ENCODE assay signal across 8 cellular contexts in the genomic region with DNA sequence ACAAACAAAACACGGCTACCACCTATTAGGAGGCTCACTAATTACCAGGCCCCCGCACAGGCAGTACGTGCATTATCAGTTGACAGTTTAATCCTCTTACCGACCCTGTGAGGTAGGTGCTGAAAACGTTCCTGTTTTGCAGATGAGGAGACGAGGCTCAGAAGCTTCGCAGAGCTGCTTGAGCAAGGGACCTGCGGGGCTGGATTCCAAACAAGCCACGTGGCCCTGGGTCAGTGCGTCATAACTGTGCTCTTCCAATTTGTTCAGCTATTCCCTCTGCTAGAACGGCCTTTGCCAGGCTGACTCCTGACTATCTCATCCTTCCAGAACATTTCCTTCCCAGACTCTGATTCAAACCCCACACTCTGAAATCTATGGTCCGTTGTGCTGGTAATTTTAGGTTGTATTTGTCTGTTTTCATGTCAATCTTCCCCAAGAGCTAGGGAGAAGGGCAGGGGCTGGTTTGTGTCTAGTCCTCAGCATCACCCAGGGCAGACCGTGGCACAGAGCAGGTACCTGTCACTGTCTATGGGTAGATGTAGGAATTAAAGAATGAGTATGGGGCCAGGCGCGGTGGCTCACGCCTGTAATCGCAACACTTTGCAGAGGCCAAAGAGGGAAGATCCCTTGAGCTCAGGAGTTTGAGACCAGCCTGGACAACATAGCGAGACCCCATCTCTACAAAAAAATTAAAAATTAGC. TPM values are rescaled to one million over a fixed set of nuclear protein-coding genes. Genes with fewer than 3 reads are reported as not detected.
DNase-seq lines count a peak whose midpoint lies in the region; ATAC-seq, FAIRE-seq and TF ChIP-seq lines count a peak whose summit lies in the region.

No MANE protein-coding gene starts in this region.

- TF ChIP-seq EP300 in HepG2 (IDR thresholded peaks at IDR 0.05; ENCODE audit: low read depth in 2 of 2, low read length in 2 of 2) (no peak), HepG2 (CRISPR knock-in tag; IDR thresholded peaks at IDR 0.05; ENCODE audit: borderline replicate concordance) (no peak)

- intact Hi-C loops in HepG2 (cut with micrococcal nuclease; ENCODE audit: unreplicated experiment), result no loop called here

- no peak for TF ChIP-seq POLR2A in HepG2 (IDR thresholded peaks at IDR 0.05; ENCODE audit: insufficient read depth in 1 of 2, low read depth in 2 of 2, low read length in 2 of 2)

- no peak overlapping the region for H2AFZ ChIP-seq in HepG2 (ENCODE audit: low read length)

- H3K4me1 ChIP-seq in HepG2 (ENCODE audit: insufficient read depth, low read length) (peaks cover 24% of the 10 kb centered on the region), stomach smooth muscle (ENCODE audit: control insufficient read depth, insufficient read depth, low read length) (peaks cover 66% of the 10 kb centered on the region)

- in situ Hi-C loops in HepG2 (cut with HindIII; ENCODE audit: extremely low pct_ligation_motif_present, low pct_unique_long_range_greater_than_20kb), result no loop called here

- TF ChIP-seq RAD21 in HepG2 (CRISPR knock-in tag; IDR thresholded peaks at IDR 0.05), result no peak

- no peak for DNase-seq in HTR-8/SVneo (ENCODE audit: insufficient read length, low spot score)
- DNase-seq in cardiac fibroblast (ENCODE audit: low read depth in 2 of 2), result peak; percentile 95 to 97
- DNase-seq in HepG2 (ENCODE audit: low spot score), result no peak
- no peak for DNase-seq in GM20000 (ENCODE audit: low spot score)
- no peak for DNase-seq in NCI-H1105 (lab: John Stamatoyannopoulos, UW)

- BruUV-seq in HepG2 (replicated peaks; lab: Mats Ljungman, UMichigan), result no TSS peak

- H3K79me2 ChIP-seq in HepG2 (ENCODE audit: insufficient read depth, low read length), result peaks cover 7% of the 10 kb centered on the region

- TF ChIP-seq CTCF in cardiac fibroblast (IDR thresholded peaks at IDR 0.05; ENCODE audit: low read depth, low read length), result no peak
- no peak for TF ChIP-seq CTCF in HepG2 (CRISPR knock-in tag; IDR thresholded peaks at IDR 0.05)
- TF ChIP-seq CTCF in GM20000 (IDR thresholded peaks at IDR 0.05; ENCODE audit: extremely low read depth, missing control alignments), result no peak

- H3K27ac ChIP-seq in HepG2 (ENCODE audit: extremely low read length, insufficient read depth, low read length) (no peak overlapping the region), stomach smooth muscle (ENCODE audit: low read length) (peak overlapping the region; percentile 98)

- H3K36me3 ChIP-seq in HepG2 (replicated peaks in 1 of 2; ENCODE audit: control insufficient read depth in 1 of 2, insufficient read depth in 2 of 2, low read length in 2 of 2), result 0 out of 5 replicates have a peak, but pooled peaks cover 0 to 2% of the 10 kb centered on the region in 2 experiments
- peaks cover 2 to 4% of the 10 kb centered on the region in 2 donors for H3K36me3 ChIP-seq in stomach smooth muscle (ENCODE audit: control insufficient read depth in 2 of 2, insufficient read depth in 2 of 2, low read length in 2 of 2)

- H3K9me3 ChIP-seq in HepG2 (ENCODE audit: low read length) (no peaks in the 10 kb centered on the region; the same call in 1 of the 2 replicates), stomach smooth muscle (ENCODE audit: control insufficient read depth in 2 of 2, low read length in 2 of 2) (peaks cover 0 to 3% of the 10 kb centered on the region in 2 donors)

- FAIRE-seq in HTR-8/SVneo (lab: Jason Lieb, UNC) (peak; percentile 23), HepG2 (lab: Jason Lieb, UNC) (no peak)

- H3K27me3 ChIP-seq in HepG2 (ENCODE audit: control insufficient read depth in 1 of 2, insufficient read depth in 2 of 2, low read length in 2 of 2) (no peaks in the 10 kb centered on the region), stomach smooth muscle (ENCODE audit: control insufficient read depth in 1 of 2, insufficient read depth in 2 of 2, low read length in 2 of 2) (no peaks in the 10 kb centered on the region)

- ATAC-seq in HepG2, result no peak
- no peak for ATAC-seq in GM18868 (IDR thresholded peaks at IDR 0.05; ENCODE audit: unreplicated experiment)
- ATAC-seq in HG03108 (IDR thresholded peaks at IDR 0.05; ENCODE audit: unreplicated experiment), result no peak

- H3K4me2 ChIP-seq in HepG2 (ENCODE audit: low read depth, low read length), result no peak overlapping the region

- 90% methylated on average over 18 of the region's 18 CpGs for WGBS in HepG2 (ENCODE audit: low lambda C conversion rate)

- POLR2A ChIA-PET in HepG2 (lab: Yijun Ruan, JAX), result interaction anchor here (0.6 kb wide), 1 partner anchor 11 kb away, joined by 3 read pairs; no protein-coding TSS in a partner anchor

- H3K9ac ChIP-seq in HepG2 (ENCODE audit: insufficient read depth, low read depth, low read length), result no peak overlapping the region
- H3K9ac ChIP-seq in stomach smooth muscle (ENCODE audit: low read length in 2 of 2), result peak overlapping the region; percentile 66 to 76

- H4K20me1 ChIP-seq in HepG2 (ENCODE audit: insufficient read depth, low read length), result peaks cover 5% of the 10 kb centered on the region; the same call in 1 of the 2 replicates

- CTCF ChIA-PET in HepG2 (lab: Yijun Ruan, JAX; ENCODE audit: low intra/inter-chr PET ratio, low total read pairs), result no interaction called here

- H3K4me3 ChIP-seq in cardiac fibroblast (replicated peaks in 1 of 2; ENCODE audit: low read depth in 2 of 2, low read length in 2 of 2) (no peak overlapping the region), HepG2 (replicated peaks in 1 of 3; ENCODE audit: insufficient read depth in 1 of 3, low read depth in 2 of 3, low read length in 3 of 3) (no peak overlapping the region), stomach smooth muscle (ENCODE audit: low read length in 2 of 2) (peak overlapping the region in 1 of 2 donors; percentile 29)

TF ChIP-seq in HepG2, 621 proteins besides CTCF, POLR2A, EP300 and RAD21 (continues in another document):
- TF ChIP-seq RFXAP (CRISPR knock-in tag; IDR thresholded peaks at IDR 0.05; ENCODE audit: borderline replicate concordance) (0 out of 2 replicates have a peak, but pooled peaks have one; percentile 9), RBM22 (optimal IDR thresholded peaks at IDR 0.05; ENCODE audit: low read length) (peak; percentile 21), TARDBP (CRISPR knock-in tag; IDR thresholded peaks at IDR 0.05) (no peak), NFYB (CRISPR knock-in tag; IDR thresholded peaks at IDR 0.05) (no peak), ZSCAN9 (CRISPR knock-in tag; IDR thresholded peaks at IDR 0.05; ENCODE audit: borderline replicate concordance) (no peak), MEF2D (CRISPR knock-in tag; IDR thresholded peaks at IDR 0.05) (no peak), ZNF563 (CRISPR knock-in tag; IDR thresholded peaks at IDR 0.05) (no peak), HMGA1 (CRISPR knock-in tag; conservative IDR thresholded peaks at IDR 0.05) (no peak), ZNF891 (CRISPR knock-in tag; IDR thresholded peaks at IDR 0.05) (peak; percentile 20; the same call in 1 of the 2 replicates), ZNF431 (CRISPR knock-in tag; IDR thresholded peaks at IDR 0.05; ENCODE audit: borderline replicate concordance, low read depth) (no peak), ZNF430 (CRISPR knock-in tag; IDR thresholded peaks at IDR 0.05) (no peak), FOXC1 (CRISPR knock-in tag; IDR thresholded peaks at IDR 0.05; ENCODE audit: borderline replicate concordance) (no peak), ZNF652 (CRISPR knock-in tag; IDR thresholded peaks at IDR 0.05; ENCODE audit: borderline replicate concordance, low read depth) (no peak), ZMAT3 (CRISPR knock-in tag; conservative IDR thresholded peaks at IDR 0.05) (no peak), IRF2 (CRISPR knock-in tag; IDR thresholded peaks at IDR 0.05) (no peak), ZNF225 (CRISPR knock-in tag; IDR thresholded peaks at IDR 0.05) (no peak)
- TF ChIP-seq, protein P1, sequence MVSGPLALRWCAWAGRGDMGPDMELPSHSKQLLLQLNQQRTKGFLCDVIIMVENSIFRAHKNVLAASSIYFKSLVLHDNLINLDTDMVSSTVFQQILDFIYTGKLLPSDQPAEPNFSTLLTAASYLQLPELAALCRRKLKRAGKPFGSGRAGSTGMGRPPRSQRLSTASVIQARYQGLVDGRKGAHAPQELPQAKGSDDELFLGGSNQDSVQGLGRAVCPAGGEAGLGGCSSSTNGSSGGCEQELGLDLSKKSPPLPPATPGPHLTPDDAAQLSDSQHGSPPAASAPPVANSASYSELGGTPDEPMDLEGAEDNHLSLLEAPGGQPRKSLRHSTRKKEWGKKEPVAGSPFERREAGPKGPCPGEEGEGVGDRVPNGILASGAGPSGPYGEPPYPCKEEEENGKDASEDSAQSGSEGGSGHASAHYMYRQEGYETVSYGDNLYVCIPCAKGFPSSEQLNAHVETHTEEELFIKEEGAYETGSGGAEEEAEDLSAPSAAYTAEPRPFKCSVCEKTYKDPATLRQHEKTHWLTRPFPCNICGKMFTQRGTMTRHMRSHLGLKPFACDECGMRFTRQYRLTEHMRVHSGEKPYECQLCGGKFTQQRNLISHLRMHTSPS (CRISPR knock-in tag; IDR thresholded peaks at IDR 0.05; ENCODE audit: low read depth), result no peak

RNA-seq across cellular contexts. Expression of a gene that starts 28.8 kb away (rescaled TPM):
- total RNA-seq in HepG2 (2016; rRNA removed; fragmentation: Illumina TruSeq; extraction: Trizol), result 1.2 and 1.6 TPM in 2 replicates
- total RNA-seq in HepG2 (2016; cell fraction: cytosol; rRNA removed; fragmentation: Illumina TruSeq; extraction: Trizol; ENCODE audit: low read depth), result 0.62 and 0.81 TPM in 2 replicates
- total RNA-seq in HepG2 (2016; cell fraction: insoluble cytoplasmic fraction; rRNA removed; fragmentation: Illumina TruSeq; extraction: Trizol), result 1.4 and 1.9 TPM in 2 replicates
- 0.99 and 1.00 TPM in 2 replicates for total RNA-seq in HepG2 (2016; cell fraction: membrane; rRNA removed; fragmentation: Illumina TruSeq; extraction: Trizol)
- total RNA-seq in HepG2 (2016; cell fraction: nucleus; rRNA removed; fragmentation: Illumina TruSeq; extraction: Trizol), result 0.91 and 1.4 TPM in 2 replicates
- 0.69 and 1.5 TPM in 2 replicates for polyA plus RNA-seq in HepG2 (2011; rRNA removed)
- 0.95 and 1.1 TPM in 2 replicates for polyA plus RNA-seq in HepG2 (2011; cell fraction: cytosol; rRNA removed)
- 0.54 and 1.2 TPM in 2 replicates for polyA plus RNA-seq in HepG2 (2011; cell fraction: nucleus; rRNA removed)
- polyA plus RNA-seq in HepG2 (2012), result 0.45 and 1.3 TPM in 2 replicates
- polyA plus RNA-seq in HepG2 (2016; cell fraction: cytosol; fragmentation: Illumina TruSeq; extraction: Trizol; ENCODE audit: low read depth), result 0.27 and 0.36 TPM in 2 replicates
- 1.3 and 1.7 TPM in 2 replicates for polyA plus RNA-seq in HepG2 (2016; cell fraction: insoluble cytoplasmic fraction; fragmentation: Illumina TruSeq; extraction: Trizol; ENCODE audit: low read depth)
- 0.85 and 0.96 TPM in 2 replicates for polyA plus RNA-seq in HepG2 (2016; cell fraction: membrane; fragmentation: Illumina TruSeq; extraction: Trizol; ENCODE audit: low read depth)
- 0.45 and 0.70 TPM in 2 replicates for polyA plus RNA-seq in HepG2 (2016; cell fraction: nucleus; fragmentation: Illumina TruSeq; extraction: Trizol; ENCODE audit: insufficient read depth, low read depth)
- polyA minus RNA-seq in HepG2 (2011; rRNA and poly(A)+ RNA removed; ENCODE audit: low replicate concordance), result 1.4 TPM in 1 of 2 replicates, not detected in the other
- polyA minus RNA-seq in HepG2 (2011; cell fraction: cytosol; rRNA and poly(A)+ RNA removed), result 1.2 TPM in 1 of 2 replicates, not detected in the other
- polyA minus RNA-seq in HepG2 (2011; cell fraction: nucleus; rRNA and poly(A)+ RNA removed), result 2.2 TPM in 2 replicates

Comparison
In these comparisons a context has a peak if more than half of its experiments do, and no peak if none do; other contexts are left out.
1. DNase-seq: peak in cardiac fibroblast (2 of 2); none in HTR-8/SVneo (single experiment), HepG2 (single experiment), GM20000 (single experiment) and NCI-H1105 (single experiment).